In genomic region chr16:28162326-28162877, GRCh38 we compare ENCODE assay signal across 25 cellular contexts. TPM values are rescaled to one million over a fixed set of nuclear protein-coding genes. Genes with fewer than 3 reads are reported as not detected.
DNase-seq lines count a peak whose midpoint lies in the region; ATAC-seq, FAIRE-seq and TF ChIP-seq lines count a peak whose summit lies in the region.
"Had no signal": no experiment of that assay in that cellular context is flagged by ENCODE, and none has a peak within 500 bp of the region (broad histone marks: within the 10 kb centered on the region; RNA-seq: fewer than 3 reads in every experiment).

No MANE protein-coding gene starts in this region.

- no TSS peak for BruUV-seq in HepG2 (replicated peaks; lab: Mats Ljungman, UMichigan)

- intact Hi-C loops in activated naive CD4-positive, alpha-beta T cell treated with anti-CD3 and anti-CD28 coated beads for 36 hours (cut with micrococcal nuclease): no loop called here
- intact Hi-C loops in HepG2 (cut with micrococcal nuclease; ENCODE audit: unreplicated experiment): no loop called here

- CTCF ChIA-PET in activated naive CD4-positive, alpha-beta T cell treated with anti-CD3 and anti-CD28 coated beads for 36 hours (lab: Charles Lee): interaction anchor here (0.6 kb wide), 1 partner anchor 18 kb away, joined by 3 read pairs; no protein-coding TSS in a partner anchor
- CTCF ChIA-PET in HepG2 (lab: Yijun Ruan, JAX; ENCODE audit: low intra/inter-chr PET ratio, low total read pairs): no interaction called here

- no peaks in the 10 kb centered on the region for H3K9me3 Mint-ChIP-seq in activated naive CD4-positive, alpha-beta T cell treated with anti-CD3 and anti-CD28 coated beads for 36 hours
- no peaks in the 10 kb centered on the region for H3K9me3 Mint-ChIP-seq in activated naive CD8-positive, alpha-beta T cell (ENCODE audit: low read depth)
- H3K9me3 Mint-ChIP-seq in type B pancreatic cell: no peaks in the 10 kb centered on the region
- H3K9me3 Mint-ChIP-seq: activated CD4-positive, alpha-beta T cell treated with anti-CD3 and anti-CD28 coated beads, Interleukin-2, amount 10 ng/mL, durations not matched to agents 24 days and 14 days; activated naive CD4-positive, alpha-beta T cell treated with anti-CD3 and anti-CD28 coated beads, Interleukin-2, amount 50 U/mL, for 72 hours; brain; HFFc6; nephron progenitor cell had no signal

- H2AFZ ChIP-seq in HepG2 (ENCODE audit: low read length): no peak overlapping the region

- no peak overlapping the region for H3K4me2 ChIP-seq in HepG2 (ENCODE audit: low read depth, low read length)

- WGBS in HepG2 (ENCODE audit: low lambda C conversion rate): 96% methylated on average over 6 of the region's 6 CpGs

- FAIRE-seq in HepG2 (lab: Jason Lieb, UNC) (peak; percentile 8), GM12891 (lab: Jason Lieb, UNC) (no peak)
- FAIRE-seq: keratinocyte, urothelium cell line had no signal

- H3K9ac ChIP-seq in HepG2 (ENCODE audit: insufficient read depth, low read depth, low read length): no peak overlapping the region

- no peak for ATAC-seq in HepG2
- no peak for ATAC-seq in GM18909 (IDR thresholded peaks at IDR 0.05; ENCODE audit: poor library complexity, unreplicated experiment)
- ATAC-seq: activated naive CD4-positive, alpha-beta T cell treated with anti-CD3 and anti-CD28 coated beads, Interleukin-2, amount 50 U/mL, for 72 hours; SK-N-SH treated with all-trans-retinoic acid at 6 μM for 48 hours had no signal

- H3K36me3 ChIP-seq in HepG2 (replicated peaks in 1 of 2; ENCODE audit: control insufficient read depth in 1 of 2, insufficient read depth in 2 of 2, low read length in 2 of 2): peaks cover 21 to 56% of the 10 kb centered on the region in 2 experiments

- TF ChIP-seq EP300 in HepG2 (IDR thresholded peaks at IDR 0.05; ENCODE audit: low read depth in 2 of 2, low read length in 2 of 2) (no peak), HepG2 (CRISPR knock-in tag; IDR thresholded peaks at IDR 0.05; ENCODE audit: borderline replicate concordance) (no peak)

- H3K4me1 Mint-ChIP-seq in activated naive CD4-positive, alpha-beta T cell treated with anti-CD3 and anti-CD28 coated beads for 36 hours (ENCODE audit: low read depth): peaks cover 82% of the 10 kb centered on the region
- peaks cover 85% of the 10 kb centered on the region for H3K4me1 Mint-ChIP-seq in activated naive CD8-positive, alpha-beta T cell (ENCODE audit: low read depth)
- H3K4me1 Mint-ChIP-seq in type B pancreatic cell (ENCODE audit: unreplicated experiment): peaks cover 10% of the 10 kb centered on the region

- H3K79me2 ChIP-seq in HepG2 (ENCODE audit: insufficient read depth, low read length): peaks cover 3% of the 10 kb centered on the region

- no peaks in the 10 kb centered on the region for H3K27me3 ChIP-seq in HepG2 (ENCODE audit: control insufficient read depth in 1 of 2, insufficient read depth in 2 of 2, low read length in 2 of 2)

- TF ChIP-seq RAD21 in HepG2 (CRISPR knock-in tag; IDR thresholded peaks at IDR 0.05): no peak

- in situ Hi-C loops in HepG2 (cut with HindIII; ENCODE audit: extremely low pct_ligation_motif_present, low pct_unique_long_range_greater_than_20kb): no loop called here

- H3K4me3 ChIP-seq in HepG2 (replicated peaks in 1 of 3; ENCODE audit: insufficient read depth in 1 of 3, low read depth in 2 of 3, low read length in 3 of 3): no peak overlapping the region
- H3K4me3 ChIP-seq: coronary artery had no signal

- H3K27ac Mint-ChIP-seq in activated naive CD4-positive, alpha-beta T cell treated with anti-CD3 and anti-CD28 coated beads for 36 hours: peak overlapping the region; percentile 61
- peak overlapping the region; percentile 72 for H3K27ac Mint-ChIP-seq in activated naive CD8-positive, alpha-beta T cell
- no peak overlapping the region for H3K27ac Mint-ChIP-seq in type B pancreatic cell
- H3K27ac Mint-ChIP-seq: nephron progenitor cell, progenitor cell of endocrine pancreas had no signal

- H3K27me3 Mint-ChIP-seq in activated naive CD4-positive, alpha-beta T cell treated with anti-CD3 and anti-CD28 coated beads for 36 hours (ENCODE audit: low read depth): no peaks in the 10 kb centered on the region
- no peaks in the 10 kb centered on the region for H3K27me3 Mint-ChIP-seq in activated naive CD8-positive, alpha-beta T cell
- H3K27me3 Mint-ChIP-seq in type B pancreatic cell: no peaks in the 10 kb centered on the region
- H3K27me3 Mint-ChIP-seq: activated CD4-positive, alpha-beta T cell treated with anti-CD3 and anti-CD28 coated beads, Interleukin-2, amount 10 ng/mL, durations not matched to agents 24 days and 14 days; brain; progenitor cell of endocrine pancreas had no signal

- TF ChIP-seq CTCF in HepG2 (CRISPR knock-in tag; IDR thresholded peaks at IDR 0.05) (no peak), type B pancreatic cell (conservative IDR thresholded peaks at IDR 0.05) (no peak)

- no peaks in the 10 kb centered on the region for H3K9me3 ChIP-seq in HepG2 (ENCODE audit: low read length)

- no peak overlapping the region for H3K4me3 Mint-ChIP-seq in activated naive CD4-positive, alpha-beta T cell treated with anti-CD3 and anti-CD28 coated beads for 36 hours
- no peak overlapping the region for H3K4me3 Mint-ChIP-seq in activated naive CD8-positive, alpha-beta T cell
- no peak overlapping the region for H3K4me3 Mint-ChIP-seq in type B pancreatic cell
- H3K4me3 Mint-ChIP-seq: activated CD4-positive, alpha-beta T cell treated with anti-CD3 and anti-CD28 coated beads, Interleukin-2, amount 10 ng/mL, durations not matched to agents 24 days and 14 days; brain; HFFc6; nephron progenitor cell had no signal

- DNase-seq in activated naive CD4-positive, alpha-beta T cell treated with anti-CD3 and anti-CD28 coated beads for 36 hours: no peak
- no peak for DNase-seq in activated naive CD4-positive, alpha-beta T cell treated with anti-CD3 and anti-CD28 coated beads, Interleukin-2, amount 50 U/mL, for 16 hours
- DNase-seq in HepG2 (ENCODE audit: low spot score) (no peak), SK-N-DZ (ENCODE audit: low spot score) (no peak), GM12891 (ENCODE audit: insufficient read length, low spot score) (no peak), type B pancreatic cell (ENCODE audit: extremely low spot score, unreplicated experiment) (no peak)
- DNase-seq: activated CD4-positive, alpha-beta T cell treated with anti-CD3 and anti-CD28 coated beads, Interleukin-2, amount 10 ng/mL, durations not matched to agents 24 days and 14 days; COR-L47; HFFc6; hypothalamus; KBM-7; mesenchymal stem cell; MV-4-11; NCI-H2029; NCI-H446; nephron progenitor cell had no signal

- peaks cover 10% of the 10 kb centered on the region for H3K4me1 ChIP-seq in HepG2 (ENCODE audit: insufficient read depth, low read length)

- H3K36me3 Mint-ChIP-seq in activated naive CD4-positive, alpha-beta T cell treated with anti-CD3 and anti-CD28 coated beads for 36 hours (ENCODE audit: low read depth): peaks cover 55% of the 10 kb centered on the region
- H3K36me3 Mint-ChIP-seq in activated naive CD8-positive, alpha-beta T cell: peaks cover 24% of the 10 kb centered on the region
- peaks cover 30% of the 10 kb centered on the region for H3K36me3 Mint-ChIP-seq in type B pancreatic cell

- H3K27ac ChIP-seq in HepG2 (ENCODE audit: extremely low read length, insufficient read depth, low read length): no peak overlapping the region
- H3K27ac ChIP-seq: coronary artery had no signal

- POLR2A ChIA-PET in HepG2 (lab: Yijun Ruan, JAX): no interaction called here

- TF ChIP-seq POLR2A in HepG2 (IDR thresholded peaks at IDR 0.05; ENCODE audit: insufficient read depth in 1 of 2, low read depth in 2 of 2, low read length in 2 of 2): no peak
- no peak for TF ChIP-seq POLR2A in GM12891 (IDR thresholded peaks at IDR 0.05; ENCODE audit: low read depth, low read length)

- no peaks in the 10 kb centered on the region for H4K20me1 ChIP-seq in HepG2 (ENCODE audit: insufficient read depth, low read length)

TF ChIP-seq in GM12891, 5 proteins besides CTCF, POLR2A, EP300 and RAD21:
- no peak for TF ChIP-seq PAX5 (IDR thresholded peaks at IDR 0.05; ENCODE audit: insufficient read depth, low read length, severe bottlenecking)
- TF ChIP-seq POU2F2 (IDR thresholded peaks at IDR 0.05; ENCODE audit: low read depth, low read length): no peak
- no peak for TF ChIP-seq POLR2AphosphoS5 (IDR thresholded peaks at IDR 0.05; ENCODE audit: low read depth, low read length)
- TF ChIP-seq TAF1 (IDR thresholded peaks at IDR 0.05; ENCODE audit: low read depth, low read length): no peak
- no peak for TF ChIP-seq SPI1 (IDR thresholded peaks at IDR 0.05; ENCODE audit: low read depth, low read length)

RNA-seq across cellular contexts. Expression of gene XPO6, which starts 49.4 kb away (rescaled TPM):
- total RNA-seq in activated naive CD4-positive, alpha-beta T cell treated with anti-CD3 and anti-CD28 coated beads for 36 hours: 100 to 1,000 TPM; 215 to 229 TPM
- total RNA-seq in HepG2 (2016; rRNA removed; fragmentation: Illumina TruSeq; extraction: Trizol): 102 and 109 TPM in 2 replicates
- total RNA-seq in HepG2 (2016; cell fraction: cytosol; rRNA removed; fragmentation: Illumina TruSeq; extraction: Trizol; ENCODE audit: low read depth): 46.6 and 57.5 TPM in 2 replicates
- total RNA-seq in HepG2 (2016; cell fraction: insoluble cytoplasmic fraction; rRNA removed; fragmentation: Illumina TruSeq; extraction: Trizol): 85.8 and 109 TPM in 2 replicates
- total RNA-seq in HepG2 (2016; cell fraction: membrane; rRNA removed; fragmentation: Illumina TruSeq; extraction: Trizol): 87.0 and 101 TPM in 2 replicates
- 104 and 150 TPM in 2 replicates for total RNA-seq in HepG2 (2016; cell fraction: nucleus; rRNA removed; fragmentation: Illumina TruSeq; extraction: Trizol)
- polyA plus RNA-seq in HepG2 (2011; rRNA removed): 119 and 129 TPM in 2 replicates
- polyA plus RNA-seq in HepG2 (2011; cell fraction: cytosol; rRNA removed): 93.9 and 123 TPM in 2 replicates
- 278 and 283 TPM in 2 replicates for polyA plus RNA-seq in HepG2 (2011; cell fraction: nucleus; rRNA removed)
- polyA plus RNA-seq in HepG2 (2012): 52.1 and 55.0 TPM in 2 replicates
- polyA plus RNA-seq in HepG2 (2016; cell fraction: cytosol; fragmentation: Illumina TruSeq; extraction: Trizol; ENCODE audit: low read depth): 19.8 and 23.6 TPM in 2 replicates
- 97.4 and 110 TPM in 2 replicates for polyA plus RNA-seq in HepG2 (2016; cell fraction: insoluble cytoplasmic fraction; fragmentation: Illumina TruSeq; extraction: Trizol; ENCODE audit: low read depth)
- polyA plus RNA-seq in HepG2 (2016; cell fraction: membrane; fragmentation: Illumina TruSeq; extraction: Trizol; ENCODE audit: low read depth): 67.2 and 72.4 TPM in 2 replicates
- 153 and 165 TPM in 2 replicates for polyA plus RNA-seq in HepG2 (2016; cell fraction: nucleus; fragmentation: Illumina TruSeq; extraction: Trizol; ENCODE audit: insufficient read depth, low read depth)
- 284 and 462 TPM in 2 replicates for polyA minus RNA-seq in HepG2 (2011; rRNA and poly(A)+ RNA removed; ENCODE audit: low replicate concordance)
- polyA minus RNA-seq in HepG2 (2011; cell fraction: cytosol; rRNA and poly(A)+ RNA removed): 88.5 and 89.2 TPM in 2 replicates
- 247 and 281 TPM in 2 replicates for polyA minus RNA-seq in HepG2 (2011; cell fraction: nucleus; rRNA and poly(A)+ RNA removed)
- polyA plus RNA-seq in SK-N-DZ (2014; cell fraction: cytosol; rRNA removed): 90.2 and 119 TPM in 2 replicates
- polyA plus RNA-seq in SK-N-DZ (2014; cell fraction: nucleus; rRNA removed): 139 and 189 TPM in 2 replicates
- polyA plus RNA-seq in GM12891 (2012; ENCODE audit: low read depth, missing spikeins): 96.3 TPM
- total RNA-seq in type B pancreatic cell (ENCODE audit: low replicate concordance): 111 and 118 TPM in 2 replicates
